In the genomic region with DNA sequence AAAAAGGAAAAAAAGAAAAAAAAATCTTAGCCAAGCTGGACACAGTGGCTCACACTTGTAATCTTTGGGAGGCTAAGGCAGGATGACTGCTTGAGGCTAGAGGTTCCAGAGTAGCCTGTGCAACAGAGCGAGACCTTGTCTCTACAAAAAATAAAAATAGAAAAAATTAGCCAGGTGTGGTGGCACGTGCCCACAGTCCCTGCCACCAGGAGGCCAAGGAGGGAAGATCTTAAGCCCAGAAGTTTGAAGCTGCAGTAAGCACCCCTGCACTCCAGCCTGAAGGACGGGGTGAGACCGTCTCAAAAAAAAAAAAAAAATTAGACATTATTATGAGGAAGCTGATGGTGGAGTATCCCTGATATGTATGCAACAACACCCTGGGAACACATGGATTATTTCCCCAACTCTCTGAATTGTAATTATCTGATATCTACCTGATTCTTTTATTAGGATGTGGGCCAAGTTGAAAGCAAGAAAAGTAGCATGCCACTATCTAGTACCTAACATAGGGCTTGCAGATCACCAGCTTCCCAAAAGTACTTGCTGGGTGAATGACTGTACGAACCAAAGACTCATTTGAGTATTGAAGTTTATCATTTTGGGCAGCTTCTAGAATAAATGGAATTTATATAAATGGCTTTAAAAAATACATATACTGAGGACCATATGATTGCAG, we compare ENCODE assay signal across 18 cellular contexts.
"Had no signal": no experiment of that assay in that cellular context is flagged by ENCODE, and none has a peak within 500 bp of the region (broad histone marks: within the 10 kb centered on the region; RNA-seq: fewer than 3 reads in every experiment).

No MANE protein-coding gene starts in this region.

- ATAC-seq: gastrocnemius medialis; heart right ventricle; left lobe of liver; natural killer cell treated with Interleukin-12 subunit alpha and Interleukin-12 subunit beta and Interleukin-15 and Interleukin-18, amount 100 ng/mL, for 72 hours; stimulated activated naive CD8-positive, alpha-beta T cell treated with anti-CD3 and anti-CD28 coated beads, Interleukin-15, Interleukin-2, amounts not matched to agents 100 U/mL and 50 U/mL, for 24 hours had no signal

- H3K9ac ChIP-seq: neural progenitor cell had no signal

- H3K4me3 Mint-ChIP-seq: natural killer cell treated with Interleukin-12 subunit alpha and Interleukin-12 subunit beta and Interleukin-15 and Interleukin-18, amount 100 ng/mL, for 72 hours; neural progenitor cell had no signal

- H3K9me3 ChIP-seq: esophagus muscularis mucosa, gastrocnemius medialis, ovary, sigmoid colon, suprapubic skin, tibial artery, upper lobe of left lung, uterus had no signal

- H3K27ac ChIP-seq: epithelial cell of prostate, esophagus muscularis mucosa, gastrocnemius medialis, heart right ventricle, neural progenitor cell, ovary, right atrium auricular region, sigmoid colon, skin epidermis, suprapubic skin, tibial artery, upper lobe of left lung, uterus had no signal

- H3K27me3 ChIP-seq: esophagus muscularis mucosa, gastrocnemius medialis, heart right ventricle, neural progenitor cell, ovary, right atrium auricular region, sigmoid colon, suprapubic skin, tibial artery, upper lobe of left lung, uterus had no signal

- H3K27ac Mint-ChIP-seq: natural killer cell treated with Interleukin-12 subunit alpha and Interleukin-12 subunit beta and Interleukin-15 and Interleukin-18, amount 100 ng/mL, for 72 hours; neural progenitor cell had no signal

- H3K4me1 ChIP-seq: uterus had no signal

- H3K4me3 ChIP-seq: esophagus muscularis mucosa, gastrocnemius medialis, heart right ventricle, neural progenitor cell, ovary, right atrium auricular region, sigmoid colon, skin epidermis, suprapubic skin, tibial artery, upper lobe of left lung, uterus had no signal

- DNase-seq: effector memory CD4-positive, alpha-beta T cell; gastrocnemius medialis; heart right ventricle; islet precursor cell; ovary; sigmoid colon; stimulated activated naive CD8-positive, alpha-beta T cell treated with anti-CD3 and anti-CD28 coated beads, Interleukin-15, Interleukin-2, amounts not matched to agents 100 U/mL and 50 U/mL, for 24 hours; tibial artery; upper lobe of left lung; uterus had no signal

- H2AFZ ChIP-seq: neural progenitor cell had no signal

- H3K4me2 ChIP-seq: neural progenitor cell had no signal

- H3K36me3 ChIP-seq: esophagus muscularis mucosa, gastrocnemius medialis, heart right ventricle, neural progenitor cell, ovary, right atrium auricular region, sigmoid colon, suprapubic skin, tibial artery, upper lobe of left lung, uterus had no signal
